ENCODE assay signal across 11 cellular contexts in the genomic region with DNA sequence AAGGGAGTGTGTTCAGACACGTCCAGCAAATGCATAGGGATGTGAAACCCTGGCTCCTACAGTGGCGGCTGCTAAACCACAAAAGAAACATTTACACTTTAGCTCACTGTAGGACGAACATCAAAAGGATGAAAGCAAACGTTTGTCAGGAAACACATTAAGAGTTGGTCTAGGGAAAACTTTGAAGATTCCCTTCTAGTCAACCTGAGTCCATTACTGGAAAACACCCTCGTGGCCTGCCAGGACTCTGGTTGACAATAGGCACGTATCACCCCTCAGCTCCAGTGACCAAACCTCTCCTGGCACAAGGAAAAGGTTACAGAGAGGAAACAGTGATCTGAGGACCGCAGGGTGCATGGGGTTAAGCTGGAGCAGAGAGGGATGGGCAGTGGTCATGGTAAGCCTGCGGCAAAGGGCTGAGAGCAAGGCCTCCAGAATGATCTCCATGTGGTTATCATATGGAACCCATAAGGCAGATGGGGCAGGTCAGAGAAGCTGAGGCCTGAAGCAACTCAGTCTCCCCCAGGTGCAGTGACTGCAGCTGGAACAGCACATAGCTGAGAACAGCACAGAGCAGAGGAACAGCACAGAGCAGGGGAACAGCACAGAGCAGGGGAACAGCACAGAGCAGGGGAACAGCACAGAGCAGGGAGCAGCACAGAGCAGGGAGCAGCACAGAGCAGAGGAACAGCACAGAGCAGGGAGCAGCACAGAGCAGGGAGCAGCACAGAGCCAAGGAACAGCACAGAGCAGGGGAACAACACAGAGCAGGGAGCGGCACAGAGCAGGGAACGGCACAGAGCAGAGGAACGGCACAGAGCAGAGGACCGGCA. TPM values are rescaled to one million over a fixed set of nuclear protein-coding genes. Genes with fewer than 3 reads are reported as not detected.
A peak's percentile ranks its signal among the peaks of the same experiment; 100 is the strongest.
DNase-seq lines count a peak whose midpoint lies in the region; ATAC-seq and TF ChIP-seq lines count a peak whose summit lies in the region.
"Had no signal": no experiment of that assay in that cellular context is flagged by ENCODE, and none has a peak within 500 bp of the region (broad histone marks: within the 10 kb centered on the region; RNA-seq: fewer than 3 reads in every experiment).

No MANE protein-coding gene starts in this region.

- ATAC-seq in GM21423 (IDR thresholded peaks at IDR 0.05; ENCODE audit: unreplicated experiment), result peak; percentile 82
- ATAC-seq in HG03571 (IDR thresholded peaks at IDR 0.05; ENCODE audit: unreplicated experiment), result peak; percentile 70
- ATAC-seq in HG03439 (IDR thresholded peaks at IDR 0.05; ENCODE audit: unreplicated experiment), result no peak
- no peak for ATAC-seq in heart right ventricle

- H3K27me3 ChIP-seq in BLaER1 treated with 17β-estradiol and CSF1 and Interleukin-3, amounts not matched to agents 10 nM and 100 nM, result no peaks in the 10 kb centered on the region
- H3K27me3 ChIP-seq in effector memory CD4-positive, alpha-beta T cell (replicated peaks; ENCODE audit: control insufficient read depth, insufficient read depth, low read length, poor library complexity, severe bottlenecking), result no peaks in the 10 kb centered on the region
- H3K27me3 ChIP-seq in heart right ventricle, result no peaks in the 10 kb centered on the region

- H3K4me3 Mint-ChIP-seq in endothelial cell (ENCODE audit: unreplicated experiment), result peak overlapping the region; percentile 86

- intact Hi-C loops in heart right ventricle (cut with DNase I), result no loop called here

- H3K27me3 Mint-ChIP-seq in endothelial cell (ENCODE audit: unreplicated experiment), result peaks cover 2% of the 10 kb centered on the region

- peak overlapping the region in 10 of 11 experiments; percentile 0 to 65 (median 58); a peak in 19 of 22 replicates for H3K9ac ChIP-seq in BLaER1 treated with 17β-estradiol and CSF1 and Interleukin-3, amounts not matched to agents 10 nM and 100 nM

- H3K4me3 ChIP-seq in BLaER1 treated with 17β-estradiol and CSF1 and Interleukin-3, amounts not matched to agents 10 nM and 100 nM, result peak overlapping the region in 3 of 10 experiments; percentile 14 to 22 (median 15); a peak in 3 of 20 replicates
- no peak overlapping the region for H3K4me3 ChIP-seq in effector memory CD4-positive, alpha-beta T cell (ENCODE audit: insufficient read depth, low read depth, low read length, poor library complexity, severe bottlenecking)
- no peak overlapping the region for H3K4me3 ChIP-seq in heart right ventricle
- H3K4me3 ChIP-seq: SK-N-MC, skin epidermis had no signal

- no peaks in the 10 kb centered on the region for H3K9me3 Mint-ChIP-seq in endothelial cell (ENCODE audit: unreplicated experiment)

- peaks cover 90 to 96% (median 92%) of the 10 kb centered on the region in 11 experiments for H3K36me3 ChIP-seq in BLaER1 treated with 17β-estradiol and CSF1 and Interleukin-3, amounts not matched to agents 10 nM and 100 nM
- no peaks in the 10 kb centered on the region for H3K36me3 ChIP-seq in effector memory CD4-positive, alpha-beta T cell (ENCODE audit: control insufficient read depth, insufficient read depth, low read length)
- H3K36me3 ChIP-seq in heart right ventricle, result peaks cover 0 to 68% (median 0%) of the 10 kb centered on the region in 9 donors

- H3K36me3 Mint-ChIP-seq in endothelial cell (ENCODE audit: low read depth, unreplicated experiment), result peaks cover 66% of the 10 kb centered on the region

- 75 to 76% methylated on average over 12 of the region's 12 CpGs for WGBS in heart right ventricle, 2 donors

- peaks cover 75 to 100% (median 89%) of the 10 kb centered on the region in 10 experiments for H3K4me1 ChIP-seq in BLaER1 treated with 17β-estradiol and CSF1 and Interleukin-3, amounts not matched to agents 10 nM and 100 nM
- H3K4me1 ChIP-seq in effector memory CD4-positive, alpha-beta T cell (ENCODE audit: control insufficient read depth, insufficient read depth, low read length, poor library complexity, severe bottlenecking), result no peaks in the 10 kb centered on the region
- peaks cover 0 to 46% (median 0%) of the 10 kb centered on the region in 9 donors for H3K4me1 ChIP-seq in heart right ventricle

- DNase-seq in endothelial cell (ENCODE audit: low spot score) (no peak), NCI-H2227 (lab: John Stamatoyannopoulos, UW; ENCODE audit: unreplicated experiment) (no peak), heart right ventricle (no peak)
- DNase-seq in effector memory CD4-positive, alpha-beta T cell, result no peak

- peak overlapping the region; percentile 64 to 95 (median 83) for H3K4me2 ChIP-seq in BLaER1 treated with 17β-estradiol and CSF1 and Interleukin-3, amounts not matched to agents 10 nM and 100 nM

- peaks cover 12 to 100% (median 54%) of the 10 kb centered on the region in 11 experiments; a peak in 21 of 22 replicates for H4K20me1 ChIP-seq in BLaER1 treated with 17β-estradiol and CSF1 and Interleukin-3, amounts not matched to agents 10 nM and 100 nM

- no peak for TF ChIP-seq CTCF in endothelial cell (IDR thresholded peaks at IDR 0.05; ENCODE audit: unreplicated experiment)
- TF ChIP-seq CTCF in heart right ventricle (IDR thresholded peaks at IDR 0.05), result no peak

- peak overlapping the region; percentile 52 for H3K27ac Mint-ChIP-seq in endothelial cell (ENCODE audit: unreplicated experiment)

- peak overlapping the region in 10 of 11 experiments; percentile 41 to 81 (median 74); a peak in 19 of 22 replicates for H3K27ac ChIP-seq in BLaER1 treated with 17β-estradiol and CSF1 and Interleukin-3, amounts not matched to agents 10 nM and 100 nM
- H3K27ac ChIP-seq in effector memory CD4-positive, alpha-beta T cell (ENCODE audit: insufficient read depth, low read length, poor library complexity, severe bottlenecking), result no peak overlapping the region
- H3K27ac ChIP-seq in heart right ventricle, result peak overlapping the region in 1 of 10 donors; percentile 40
- H3K27ac ChIP-seq: C4-2B, SK-N-MC had no signal

- peaks cover 0 to 21% (median 9%) of the 10 kb centered on the region in 11 experiments; a peak in 6 of 22 replicates for H3K9me3 ChIP-seq in BLaER1 treated with 17β-estradiol and CSF1 and Interleukin-3, amounts not matched to agents 10 nM and 100 nM (replicated peaks in 1 of 11)
- no peaks in the 10 kb centered on the region for H3K9me3 ChIP-seq in effector memory CD4-positive, alpha-beta T cell (ENCODE audit: control insufficient read depth, low read length)
- H3K9me3 ChIP-seq in heart right ventricle, result peaks cover 0 to 10% (median 0%) of the 10 kb centered on the region in 11 donors

- H3K4me1 Mint-ChIP-seq in endothelial cell (ENCODE audit: unreplicated experiment), result peaks cover 52% of the 10 kb centered on the region

RNA-seq across cellular contexts. Expression of a gene that starts 49.9 kb away (rescaled TPM):
- total RNA-seq in endothelial cell (ENCODE audit: unreplicated experiment) (148 TPM), heart right ventricle (10 to 100 TPM in 1 of 10 donors, 1 to 10 TPM in 9; 3.8 to 16.7 (median 5.1) TPM)
- 1 to 10 TPM; 1.3 to 2.3 TPM for polyA plus RNA-seq in heart right ventricle

Comparison
In these comparisons a context has a peak if more than half of its experiments do, and no peak if none do; other contexts are left out.
1. ATAC-seq: peak in GM21423 (single experiment) and HG03571 (single experiment); none in HG03439 (single experiment) and heart right ventricle (0 of 8).